In the genomic region with DNA sequence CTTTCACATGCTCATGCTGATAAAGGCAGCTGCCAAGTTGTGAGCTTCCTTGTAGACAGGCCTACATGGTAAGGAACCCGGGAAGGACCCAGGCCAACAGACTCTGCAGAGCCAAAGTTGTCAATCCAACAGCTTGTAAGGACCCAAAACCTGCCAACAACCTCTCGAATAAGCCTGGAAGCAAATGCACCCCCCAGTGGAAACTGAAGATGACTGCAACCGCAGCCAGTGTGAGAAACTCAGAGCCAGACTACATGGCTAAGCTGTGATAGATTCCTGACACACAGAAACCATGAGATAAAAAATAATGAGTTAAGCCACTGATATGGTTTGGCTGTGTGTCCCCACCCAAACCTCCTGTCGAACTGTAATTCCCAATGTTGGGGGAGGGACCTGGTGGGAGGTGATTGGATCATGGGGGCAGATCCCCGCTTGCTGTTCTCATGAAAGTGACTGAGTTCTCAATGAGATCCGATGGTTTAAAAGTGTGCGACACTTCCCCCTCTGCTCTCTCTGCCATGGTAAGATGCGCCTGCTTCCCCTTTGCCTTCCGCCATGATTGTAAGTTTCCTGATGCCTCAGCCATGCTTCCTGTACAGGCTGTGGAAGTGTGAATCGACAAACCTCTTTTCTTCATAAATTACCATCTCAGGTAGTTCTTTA, we compare ENCODE assay signal across 9 cellular contexts. TPM values are rescaled to one million over a fixed set of nuclear protein-coding genes. Genes with fewer than 3 reads are reported as not detected.
DNase-seq lines count a peak whose midpoint lies in the region; ATAC-seq and TF ChIP-seq lines count a peak whose summit lies in the region.
"Had no signal": no experiment of that assay in that cellular context is flagged by ENCODE, and none has a peak within 500 bp of the region (broad histone marks: within the 10 kb centered on the region; RNA-seq: fewer than 3 reads in every experiment).

No MANE protein-coding gene starts in this region.

- H3K9me2 ChIP-seq in GM23248 (ENCODE audit: insufficient read depth): no peaks in the 10 kb centered on the region

- no peaks in the 10 kb centered on the region for H4K20me1 ChIP-seq in GM23248 (ENCODE audit: insufficient read depth)

- in situ Hi-C loops in GM23248 (cut with MboI): no loop called here

- no peaks in the 10 kb centered on the region for H3K79me2 ChIP-seq in GM23248 (ENCODE audit: insufficient read depth)

- H3K27me3 ChIP-seq in GM23248 (replicated peaks; ENCODE audit: insufficient read depth) (0 out of 2 replicates have a peak, but pooled peaks cover 4% of the 10 kb centered on the region), RWPE2 (ENCODE audit: insufficient read depth, poor library complexity, severe bottlenecking) (no peaks in the 10 kb centered on the region), thyroid gland (no peaks in the 10 kb centered on the region)

- no peak overlapping the region for H3K27ac ChIP-seq in GM23248
- H3K27ac ChIP-seq in RWPE2 (ENCODE audit: poor library complexity, severe bottlenecking): no peak overlapping the region
- no peak overlapping the region for H3K27ac ChIP-seq in thyroid gland
- H3K27ac ChIP-seq: suprapubic skin had no signal

- ATAC-seq in RWPE2 (ENCODE audit: low read depth) (0 out of 3 replicates have a peak, but pooled peaks have one; percentile 31), left cardiac atrium (no peak)

- H3K4me3 ChIP-seq in GM23248 (no peak overlapping the region), RWPE2 (ENCODE audit: severe bottlenecking) (no peak overlapping the region), thyroid gland (replicated peaks in 1 of 3) (no peak overlapping the region)
- H3K4me3 ChIP-seq: suprapubic skin had no signal

- no peaks in the 10 kb centered on the region for H3K36me3 ChIP-seq in GM23248 (ENCODE audit: low read depth)
- no peaks in the 10 kb centered on the region for H3K36me3 ChIP-seq in RWPE2 (ENCODE audit: low read depth)
- H3K36me3 ChIP-seq in thyroid gland: no peaks in the 10 kb centered on the region
- H3K36me3 ChIP-seq: suprapubic skin had no signal

- H3K9me3 ChIP-seq in GM23248 (ENCODE audit: low read depth) (no peaks in the 10 kb centered on the region), RWPE2 (ENCODE audit: severe bottlenecking) (no peaks in the 10 kb centered on the region), thyroid gland (no peaks in the 10 kb centered on the region)
- H3K9me3 ChIP-seq: suprapubic skin had no signal

- H3K4me1 ChIP-seq in GM23248 (ENCODE audit: insufficient read depth): no peaks in the 10 kb centered on the region
- H3K4me1 ChIP-seq in RWPE2 (ENCODE audit: insufficient read depth, poor library complexity, severe bottlenecking): no peaks in the 10 kb centered on the region
- no peaks in the 10 kb centered on the region for H3K4me1 ChIP-seq in thyroid gland
- H3K4me1 ChIP-seq: suprapubic skin had no signal

- TF ChIP-seq CTCF in RWPE2 (IDR thresholded peaks at IDR 0.05; ENCODE audit: poor library complexity, severe bottlenecking) (peak; percentile 41), thyroid gland (IDR thresholded peaks at IDR 0.05) (peak in 2 of 6 experiments; percentile 16)

- H3K4me2 ChIP-seq in GM23248 (ENCODE audit: unreplicated experiment): no peak overlapping the region

- DNase-seq in Ammon's horn (ENCODE audit: low spot score) (peak; percentile 27), GM23248 (peak; percentile 40), RWPE2 (ENCODE audit: low spot score) (no peak), germinal center (ENCODE audit: low spot score) (peak; percentile 45), NOMO-1 treated with dmso at 0.1 percent for 144 hours (lab: John Stamatoyannopoulos, UW; ENCODE audit: unreplicated experiment) (no peak), thyroid gland (no peak), left cardiac atrium (no peak), DMS79 (lab: John Stamatoyannopoulos, UW) (no peak)

- no peak overlapping the region for H2AFZ ChIP-seq in GM23248

- intact Hi-C loops in thyroid gland (cut with DNase I): no loop called here
- intact Hi-C loops in left cardiac atrium (cut with DNase I): no loop called here

- H3K9ac ChIP-seq in GM23248: no peak overlapping the region

- TF ChIP-seq POLR2A in thyroid gland (IDR thresholded peaks at IDR 0.05): no peak

- WGBS in GM23248 (ENCODE audit: low coverage in 1 of 2, low lambda C conversion rate in 2 of 2, missing lambda C conversion rate in 2 of 2), 2 experiments: 55 to 56% methylated on average over 10 of the region's 10 CpGs
- WGBS in thyroid gland, 2 donors: 48 to 50% methylated on average over 10 of the region's 10 CpGs

- H3F3A ChIP-seq in GM23248 (ENCODE audit: insufficient read depth): no peaks in the 10 kb centered on the region

RNA-seq across cellular contexts. Expression of gene CLPSL2, which starts 18.8 kb away (rescaled TPM):
- total RNA-seq in GM23248 (2014; rRNA removed; shearing (Covaris generic)): not detected in 2 replicates
- not detected in 2 replicates for polyA plus RNA-seq in GM23248 (2016; fragmentation: Nextera tagmentation; extraction: Ambion mirVana)
- total RNA-seq in thyroid gland: not detected
- total RNA-seq in left cardiac atrium: not detected
- total RNA-seq: suprapubic skin had no signal

RNA-seq across cellular contexts. Expression of gene ARMC12, which starts 20.8 kb away (rescaled TPM):
- total RNA-seq in GM23248 (2014; rRNA removed; shearing (Covaris generic)): not detected in 2 replicates
- 0.15 and 0.26 TPM in 2 replicates for polyA plus RNA-seq in GM23248 (2016; fragmentation: Nextera tagmentation; extraction: Ambion mirVana)
- 1 to 10 TPM in 3 of 4 donors, under 1 TPM in 1; 0.40 to 2.4 (median 1.4) TPM for total RNA-seq in thyroid gland
- under 1 TPM; 0.21 to 0.29 TPM for total RNA-seq in left cardiac atrium

RNA-seq across cellular contexts. Expression of gene CLPSL1, which starts 23.2 kb away (rescaled TPM):
- not detected in 2 replicates for total RNA-seq in GM23248 (2014; rRNA removed; shearing (Covaris generic))
- polyA plus RNA-seq in GM23248 (2016; fragmentation: Nextera tagmentation; extraction: Ambion mirVana): not detected in 2 replicates
- not detected for total RNA-seq in thyroid gland
- total RNA-seq in left cardiac atrium: not detected
- total RNA-seq: suprapubic skin had no signal

RNA-seq across cellular contexts. Expression of gene CLPS, which starts 39.5 kb away (rescaled TPM):
- not detected in 2 replicates for total RNA-seq in GM23248 (2014; rRNA removed; shearing (Covaris generic))
- polyA plus RNA-seq in GM23248 (2016; fragmentation: Nextera tagmentation; extraction: Ambion mirVana): not detected in 2 replicates
- total RNA-seq in thyroid gland (not detected), left cardiac atrium (not detected)
- total RNA-seq: suprapubic skin had no signal

RNA-seq across cellular contexts. Expression of gene LHFPL5, which starts 47.6 kb away (rescaled TPM):
- not detected in 2 replicates for total RNA-seq in GM23248 (2014; rRNA removed; shearing (Covaris generic))
- polyA plus RNA-seq in GM23248 (2016; fragmentation: Nextera tagmentation; extraction: Ambion mirVana): not detected in 2 replicates
- total RNA-seq in thyroid gland (not detected), left cardiac atrium (not detected)
- total RNA-seq: suprapubic skin had no signal

Comparison
In these comparisons a context has a peak if more than half of its experiments do, and no peak if none do; other contexts are left out.
1. DNase-seq: peak in Ammon's horn (single experiment), GM23248 (single experiment) and germinal center (single experiment); none in RWPE2 (single experiment), NOMO-1 treated with dmso at 0.1 percent for 144 hours (single experiment), thyroid gland (0 of 2), left cardiac atrium (single experiment) and DMS79 (single experiment).